Comparison of ENCODE assay signal across 13 cellular contexts in the genomic region with DNA sequence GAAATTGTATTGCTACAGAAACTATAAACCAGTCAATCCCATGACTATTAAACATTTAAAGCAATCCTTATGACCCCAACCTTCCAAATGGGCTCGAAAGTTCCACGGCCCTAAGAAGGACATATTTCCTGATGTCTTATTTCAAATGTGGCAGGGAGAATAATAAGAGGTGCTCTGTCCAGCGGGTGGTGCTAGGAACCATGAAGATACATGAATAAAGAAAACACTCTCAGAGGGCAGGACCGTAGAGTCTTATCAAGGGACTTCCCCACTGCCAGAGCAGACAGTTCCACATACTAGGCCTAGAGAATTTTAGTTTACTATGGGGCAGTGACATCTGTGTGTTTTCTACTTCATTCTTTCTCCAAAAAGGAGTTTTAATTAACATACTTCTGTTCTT.
DNase-seq lines count a peak whose midpoint lies in the region; ATAC-seq and TF ChIP-seq lines count a peak whose summit lies in the region.
"Had no signal": no experiment of that assay in that cellular context is flagged by ENCODE, and none has a peak within 500 bp of the region (broad histone marks: within the 10 kb centered on the region; RNA-seq: fewer than 3 reads in every experiment).

No MANE protein-coding gene starts in this region.

- no peak overlapping the region for H3K9ac ChIP-seq in PC-3 (ENCODE audit: low read length)
- H3K9ac ChIP-seq: BLaER1 had no signal

- no peak overlapping the region for H2AFZ ChIP-seq in PC-3 (ENCODE audit: low read length)

- CTCF ChIA-PET in PC-3 (lab: Charles Lee) = no interaction called here

- no peaks in the 10 kb centered on the region for H3K9me2 ChIP-seq in PC-3 (replicated peaks; ENCODE audit: low read length)

- no peaks in the 10 kb centered on the region for H3K27me3 ChIP-seq in PC-3 (ENCODE audit: low read length)
- H3K27me3 ChIP-seq: BLaER1, sigmoid colon, suprapubic skin had no signal

- H3K4me1 Mint-ChIP-seq in activated T-helper 17 cell treated with anti-CD3 and anti-CD28 coated beads, Interleukin-2, amount 50 U/mL, for 72 hours = no peaks in the 10 kb centered on the region

- no peaks in the 10 kb centered on the region for H3K36me3 ChIP-seq in PC-3 (ENCODE audit: low read depth, low read length)
- H3K36me3 ChIP-seq: BLaER1, sigmoid colon, suprapubic skin had no signal

- no peaks in the 10 kb centered on the region for H3F3A ChIP-seq in PC-3 (ENCODE audit: low read length, unreplicated experiment)

- BruUV-seq in PC-3 (replicated peaks; lab: Mats Ljungman, UMichigan) = no TSS peak

- DNase-seq in SHP77 (lab: John Stamatoyannopoulos, UW) (peak; percentile 4 to 16), SHP77 treated with DMSO at 0.1 percent for 48 hours (lab: John Stamatoyannopoulos, UW) (no peak), PC-3 (peak; percentile 25), fibroblast of gingiva (ENCODE audit: low read depth) (peak; percentile 1), stromal cell of bone marrow (ENCODE audit: low read depth) (peak; percentile 10), T-helper 9 cell (no peak)
- DNase-seq: aorta, NCI-H1930, sigmoid colon had no signal

- ATAC-seq in PC-3 (peak; percentile 60), GM21526 (IDR thresholded peaks at IDR 0.05; ENCODE audit: low FRiP score, unreplicated experiment) (no peak)
- ATAC-seq in activated T-helper 17 cell treated with anti-CD3 and anti-CD28 coated beads, Interleukin-2, amount 50 U/mL, for 72 hours (replicated peaks) = no peak

- H3K27ac ChIP-seq in PC-3 (ENCODE audit: low read length) = no peak overlapping the region
- H3K27ac ChIP-seq: BLaER1, sigmoid colon, suprapubic skin had no signal

- H3K27me3 Mint-ChIP-seq in activated T-helper 17 cell treated with anti-CD3 and anti-CD28 coated beads, Interleukin-2, amount 50 U/mL, for 72 hours = peaks cover 4% of the 10 kb centered on the region

- no peak overlapping the region for H3K4me2 ChIP-seq in PC-3 (ENCODE audit: low read length)
- H3K4me2 ChIP-seq: BLaER1 had no signal

- H3K9me3 Mint-ChIP-seq in activated T-helper 17 cell treated with anti-CD3 and anti-CD28 coated beads, Interleukin-2, amount 50 U/mL, for 72 hours = no peaks in the 10 kb centered on the region

- H3K79me2 ChIP-seq in PC-3 (ENCODE audit: low read length) = no peaks in the 10 kb centered on the region

- intact Hi-C loops in PC-3 (cut with micrococcal nuclease) = loop anchor here (5.0 kb wide), 1 partner anchor 139 kb away; no protein-coding TSS in a partner anchor

- H3K27ac Mint-ChIP-seq in activated T-helper 17 cell treated with anti-CD3 and anti-CD28 coated beads, Interleukin-2, amount 50 U/mL, for 72 hours = no peak overlapping the region

- peaks cover 3% of the 10 kb centered on the region; the same call in 1 of the 2 replicates for H3K4me1 ChIP-seq in PC-3 (ENCODE audit: insufficient read depth, low read length)
- H3K4me1 ChIP-seq: BLaER1, sigmoid colon, suprapubic skin had no signal

- H3K9me3 ChIP-seq in PC-3 (ENCODE audit: low read length) = no peaks in the 10 kb centered on the region
- H3K9me3 ChIP-seq: BLaER1, sigmoid colon, suprapubic skin had no signal

- peak; percentile 35; the same call in 1 of the 2 replicates for TF ChIP-seq CTCF in PC-3 (conservative IDR thresholded peaks at IDR 0.05; ENCODE audit: low read depth, low read length)

- no peaks in the 10 kb centered on the region for H3K36me3 Mint-ChIP-seq in activated T-helper 17 cell treated with anti-CD3 and anti-CD28 coated beads, Interleukin-2, amount 50 U/mL, for 72 hours (ENCODE audit: low read depth)

- POLR2A ChIA-PET in PC-3 (lab: Charles Lee; ENCODE audit: unreplicated experiment) = no interaction called here

- no peak overlapping the region for H3K4me3 Mint-ChIP-seq in activated T-helper 17 cell treated with anti-CD3 and anti-CD28 coated beads, Interleukin-2, amount 50 U/mL, for 72 hours

- H4K20me1 ChIP-seq in PC-3 (ENCODE audit: low read length) = no peaks in the 10 kb centered on the region
- H4K20me1 ChIP-seq: BLaER1 had no signal

- H3K4me3 ChIP-seq in PC-3 (ENCODE audit: low read length) = no peak overlapping the region
- H3K4me3 ChIP-seq: BLaER1, sigmoid colon, suprapubic skin had no signal

Comparison
In these comparisons a context has a peak if more than half of its experiments do, and no peak if none do; other contexts are left out.
1. DNase-seq: peak in SHP77 (2 of 2), PC-3 (single experiment), fibroblast of gingiva (single experiment) and stromal cell of bone marrow (single experiment); none in SHP77 treated with DMSO at 0.1 percent for 48 hours (single experiment) and T-helper 9 cell (single experiment).